13 cellular contexts compared by ENCODE assay signal in the genomic region with DNA sequence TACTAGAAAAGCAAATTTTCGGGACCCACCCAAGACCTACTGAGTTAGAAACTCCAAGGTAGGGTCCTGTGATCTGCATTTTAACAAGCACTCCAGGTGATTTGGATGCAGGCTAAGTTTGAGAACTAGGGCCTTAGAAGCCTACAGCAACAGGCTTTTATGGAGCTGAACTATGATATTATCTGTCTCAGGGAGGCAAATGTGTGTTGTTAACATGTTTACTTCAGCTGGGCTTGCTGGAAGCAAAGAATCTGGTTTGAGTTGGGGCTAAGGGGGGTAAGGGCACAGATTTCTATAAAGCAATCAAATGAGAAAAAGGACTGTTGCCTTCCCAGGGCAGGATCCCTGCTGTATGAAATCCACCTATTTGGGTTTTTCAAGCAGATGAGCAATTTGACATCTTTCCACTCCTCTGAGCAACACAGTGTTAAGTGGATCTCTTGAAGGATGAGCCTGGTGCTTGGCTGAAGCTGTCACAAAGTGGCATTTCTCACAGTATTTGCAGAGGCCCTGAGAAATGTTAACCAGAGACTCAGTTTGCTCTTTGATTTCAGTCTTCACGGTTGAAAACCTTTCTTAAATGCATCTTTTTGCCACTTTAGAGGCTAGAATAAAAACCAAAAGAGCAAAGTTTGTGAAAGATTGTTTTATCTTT. TPM values are rescaled to one million over a fixed set of nuclear protein-coding genes. Genes with fewer than 3 reads are reported as not detected.
DNase-seq lines count a peak whose midpoint lies in the region; ATAC-seq, FAIRE-seq and TF ChIP-seq lines count a peak whose summit lies in the region.
"Had no signal": no experiment of that assay in that cellular context is flagged by ENCODE, and none has a peak within 500 bp of the region (broad histone marks: within the 10 kb centered on the region; RNA-seq: fewer than 3 reads in every experiment).

No MANE protein-coding gene starts in this region.

- H3K9me3 Mint-ChIP-seq in type B pancreatic cell, result peaks cover 9% of the 10 kb centered on the region

- no peaks in the 10 kb centered on the region for H3K4me1 ChIP-seq in foreskin keratinocyte

- peaks cover 7% of the 10 kb centered on the region for H3K27me3 Mint-ChIP-seq in type B pancreatic cell

- peak; percentile 46 for ATAC-seq in GM18498 (IDR thresholded peaks at IDR 0.05; ENCODE audit: unreplicated experiment)
- peak; percentile 39 for ATAC-seq in GM19324 (IDR thresholded peaks at IDR 0.05; ENCODE audit: low FRiP score, unreplicated experiment)
- ATAC-seq in HG03066 (IDR thresholded peaks at IDR 0.05; ENCODE audit: low read depth, unreplicated experiment), result peak; percentile 34
- no peak for ATAC-seq in foreskin keratinocyte

- H3K4me1 Mint-ChIP-seq in type B pancreatic cell (ENCODE audit: unreplicated experiment), result no peaks in the 10 kb centered on the region

- no peak overlapping the region for H3K27ac Mint-ChIP-seq in type B pancreatic cell

- no peaks in the 10 kb centered on the region for H3K36me3 Mint-ChIP-seq in type B pancreatic cell

- DNase-seq in inferior parietal cortex (ENCODE audit: extremely low spot score), result peak; percentile 32
- DNase-seq in foreskin keratinocyte, result no peak
- DNase-seq in DMS79 (lab: John Stamatoyannopoulos, UW), result no peak
- no peak for DNase-seq in RCC 7860 (ENCODE audit: low spot score)
- no peak for DNase-seq in type B pancreatic cell (ENCODE audit: extremely low spot score, unreplicated experiment)
- DNase-seq: activated CD4-positive, alpha-beta T cell treated with anti-CD3 and anti-CD28 coated beads, Interleukin-2, amount 50 U/mL, for 48 hours; activated effector memory CD4-positive, alpha-beta T cell treated with anti-CD3 and anti-CD28 coated beads, Interleukin-2, amount 50 U/mL, for 16 hours; GF-D8; midbrain; NCI-H1092 treated with DMSO at 0.1 percent for 48 hours had no signal

- no peak for TF ChIP-seq CTCF in foreskin keratinocyte (conservative IDR thresholded peaks at IDR 0.05)
- TF ChIP-seq CTCF in type B pancreatic cell (conservative IDR thresholded peaks at IDR 0.05), result no peak

- no peak overlapping the region for H3K4me3 Mint-ChIP-seq in type B pancreatic cell

- no peak for FAIRE-seq in RCC 7860 (lab: Jason Lieb, UNC)

- peaks cover 4% of the 10 kb centered on the region for H3K27me3 ChIP-seq in foreskin keratinocyte

- H3K27ac ChIP-seq in foreskin keratinocyte, result no peak overlapping the region

RNA-seq across cellular contexts. Expression of a gene that starts 36.2 kb away (rescaled TPM):
- total RNA-seq in foreskin keratinocyte (18.1 and 24.8 TPM in 2 replicates), type B pancreatic cell (ENCODE audit: low replicate concordance) (4.4 and 16.4 TPM in 2 replicates)
- polyA plus RNA-seq in foreskin keratinocyte, result 15.1 and 15.2 TPM in 2 replicates
